8 cellular contexts compared by ENCODE assay signal in the genomic region with DNA sequence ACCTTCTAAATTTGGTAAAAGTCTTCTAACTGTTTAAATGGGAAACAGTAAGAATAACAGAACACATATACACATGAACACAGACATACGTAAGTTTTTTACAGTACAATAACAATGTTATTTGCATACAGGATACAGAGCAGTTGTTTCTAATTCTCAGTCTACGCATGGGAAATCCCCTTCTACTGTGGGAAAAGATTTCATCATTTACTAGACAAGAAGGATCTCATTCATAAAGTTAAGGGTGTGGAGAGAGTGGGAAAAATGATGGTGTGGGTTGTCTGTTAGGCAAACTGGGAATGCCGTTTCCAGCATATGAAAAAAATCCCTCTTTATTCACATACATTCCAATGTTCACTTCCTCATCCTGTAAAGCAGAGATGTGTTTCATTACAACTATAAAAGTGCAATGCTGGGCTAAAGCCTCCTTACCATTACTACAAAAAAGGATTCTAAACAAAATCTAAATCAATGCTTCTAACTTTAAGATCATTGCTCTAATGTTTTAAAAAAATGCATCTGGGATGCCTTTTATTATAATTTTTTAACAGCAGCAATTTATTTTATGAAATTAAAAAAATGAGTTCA.
DNase-seq lines count a peak whose midpoint lies in the region; ATAC-seq lines count a peak whose summit lies in the region.

No MANE protein-coding gene starts in this region.

- no peaks in the 10 kb centered on the region for H3K9me3 ChIP-seq in effector memory CD4-positive, alpha-beta T cell (ENCODE audit: control insufficient read depth, low read length)

- H3K4me1 ChIP-seq in effector memory CD4-positive, alpha-beta T cell (ENCODE audit: control insufficient read depth, insufficient read depth, low read length, poor library complexity, severe bottlenecking) = no peaks in the 10 kb centered on the region

- no peak overlapping the region for H3K27ac ChIP-seq in effector memory CD4-positive, alpha-beta T cell (ENCODE audit: insufficient read depth, low read length, poor library complexity, severe bottlenecking)

- H3K27me3 ChIP-seq in effector memory CD4-positive, alpha-beta T cell (replicated peaks; ENCODE audit: control insufficient read depth, insufficient read depth, low read length, poor library complexity, severe bottlenecking) = peaks cover 5% of the 10 kb centered on the region

- H3K36me3 ChIP-seq in effector memory CD4-positive, alpha-beta T cell (ENCODE audit: control insufficient read depth, insufficient read depth, low read length) = no peaks in the 10 kb centered on the region

- ATAC-seq in GM21367 (IDR thresholded peaks at IDR 0.05; ENCODE audit: unreplicated experiment) = peak; percentile 95
- peak; percentile 96 for ATAC-seq in HG03460 (IDR thresholded peaks at IDR 0.05; ENCODE audit: unreplicated experiment)

- H3K4me3 ChIP-seq in effector memory CD4-positive, alpha-beta T cell (ENCODE audit: insufficient read depth, low read depth, low read length, poor library complexity, severe bottlenecking) = no peak overlapping the region

- peak; percentile 7 for DNase-seq in GM03348 (ENCODE audit: low spot score)
- DNase-seq in fibroblast of peridontal ligament (ENCODE audit: extremely low read depth) = peak; percentile 38
- DNase-seq in activated effector memory CD4-positive, alpha-beta T cell treated with Interleukin-2 at 50 U/mL for 16 hours = no peak
- DNase-seq in effector memory CD4-positive, alpha-beta T cell = no peak
- no peak for DNase-seq in NCI-H2107 treated with DMSO at 0.1 percent for 48 hours (lab: John Stamatoyannopoulos, UW; ENCODE audit: unreplicated experiment)
- DNase-seq in NCI-H82 (lab: John Stamatoyannopoulos, UW) = no peak

Comparison
In these comparisons a context has a peak if more than half of its experiments do, and no peak if none do; other contexts are left out.
1. DNase-seq: peak in GM03348 (single experiment) and fibroblast of peridontal ligament (single experiment); none in activated effector memory CD4-positive, alpha-beta T cell treated with Interleukin-2 at 50 U/mL for 16 hours (single experiment), effector memory CD4-positive, alpha-beta T cell (0 of 3), NCI-H2107 treated with DMSO at 0.1 percent for 48 hours (single experiment) and NCI-H82 (single experiment).